Comparison of ENCODE assay signal across 12 cellular contexts in the genomic region with DNA sequence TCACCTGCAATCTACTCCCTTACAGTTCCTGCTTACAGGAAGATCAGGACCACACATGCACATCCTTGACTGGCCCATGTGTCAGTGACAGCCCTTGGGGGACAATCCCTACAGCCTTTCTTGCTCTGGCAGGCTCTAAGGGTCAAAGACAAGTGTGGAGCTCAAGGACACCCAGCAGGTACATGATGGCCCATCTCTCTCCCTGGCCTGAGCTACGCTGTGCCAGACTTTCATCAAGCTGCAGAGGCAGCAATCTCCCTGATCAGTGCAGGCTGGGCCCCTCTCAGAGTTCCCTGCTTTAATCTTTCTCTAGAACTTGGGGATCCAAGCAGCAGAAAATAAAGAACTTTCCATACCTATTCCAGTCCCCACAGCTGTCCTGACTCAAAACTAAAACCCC. TPM values are rescaled to one million over a fixed set of nuclear protein-coding genes. Genes with fewer than 3 reads are reported as not detected.
A peak's percentile ranks its signal among the peaks of the same experiment; 100 is the strongest.
DNase-seq lines count a peak whose midpoint lies in the region; ATAC-seq and TF ChIP-seq lines count a peak whose summit lies in the region.
"Had no signal": no experiment of that assay in that cellular context is flagged by ENCODE, and none has a peak within 500 bp of the region (broad histone marks: within the 10 kb centered on the region; RNA-seq: fewer than 3 reads in every experiment).

No MANE protein-coding gene starts in this region.

- no peak for TF ChIP-seq POLR2A in spleen (IDR thresholded peaks at IDR 0.05)

- H2AFZ ChIP-seq in PC-9: no peak overlapping the region

- H3F3A ChIP-seq in PC-9 (ENCODE audit: insufficient read depth, low read depth): no peaks in the 10 kb centered on the region

- H3K27ac Mint-ChIP-seq in activated CD4-positive, alpha-beta T cell treated with anti-CD3 and anti-CD28 coated beads, Interleukin-2, amount 10 ng/mL, durations not matched to agents 7 days and 5 days: no peak overlapping the region

- peak overlapping the region; percentile 83; the same call in 1 of the 2 replicates for H3K4me2 ChIP-seq in PC-9
- H3K4me2 ChIP-seq: A549 had no signal

- peaks cover 45% of the 10 kb centered on the region for H3K4me1 Mint-ChIP-seq in activated CD4-positive, alpha-beta T cell treated with anti-CD3 and anti-CD28 coated beads, Interleukin-2, amount 10 ng/mL, durations not matched to agents 7 days and 5 days

- H3K9me3 Mint-ChIP-seq in activated CD4-positive, alpha-beta T cell treated with anti-CD3 and anti-CD28 coated beads, Interleukin-2, amount 10 ng/mL, durations not matched to agents 7 days and 5 days: no peaks in the 10 kb centered on the region

- intact Hi-C loops in PC-9 (cut with micrococcal nuclease; ENCODE audit: unreplicated experiment) (no loop called here), spleen (cut with DNase I; ENCODE audit: low total_unique reads) (no loop called here)

- peak overlapping the region; percentile 20 for H3K4me3 Mint-ChIP-seq in activated CD4-positive, alpha-beta T cell treated with anti-CD3 and anti-CD28 coated beads, Interleukin-2, amount 10 ng/mL, durations not matched to agents 7 days and 5 days

- H3K27ac ChIP-seq in PC-9 (no peak overlapping the region), epithelial cell of prostate (peak overlapping the region; percentile 69), spleen (peak overlapping the region; percentile 68 to 97 (median 93))
- H3K27ac ChIP-seq: A549, esophagus muscularis mucosa had no signal

- no peaks in the 10 kb centered on the region for H3K9me2 ChIP-seq in PC-9 (ENCODE audit: insufficient read depth)

- peaks cover 4% of the 10 kb centered on the region for H3K27me3 Mint-ChIP-seq in activated CD4-positive, alpha-beta T cell treated with anti-CD3 and anti-CD28 coated beads, Interleukin-2, amount 10 ng/mL, durations not matched to agents 7 days and 5 days

- H3K9me3 ChIP-seq in PC-9 (ENCODE audit: insufficient read depth, low read depth) (no peaks in the 10 kb centered on the region), spleen (no peaks in the 10 kb centered on the region)
- H3K9me3 ChIP-seq: A549, esophagus muscularis mucosa had no signal

- ATAC-seq in GM18868 (IDR thresholded peaks at IDR 0.05; ENCODE audit: unreplicated experiment): no peak

- WGBS in spleen, 5 donors: 50 to 71% (median 57%) methylated on average over 1 of the region's 1 CpG

- no TSS peak for BruUV-seq in PC-9 (replicated peaks; lab: Mats Ljungman, UMichigan)

- H3K79me2 ChIP-seq in PC-9 (ENCODE audit: low read depth): peaks cover 50% of the 10 kb centered on the region

- no peaks in the 10 kb centered on the region for H4K20me1 ChIP-seq in PC-9 (ENCODE audit: insufficient read depth)

- H3K27me3 ChIP-seq in PC-9 (ENCODE audit: insufficient read depth, low read depth) (no peaks in the 10 kb centered on the region), spleen (replicated peaks in 1 of 7) (peaks cover 0 to 17% (median 0%) of the 10 kb centered on the region in 7 donors)

- no peaks in the 10 kb centered on the region for H3K36me3 Mint-ChIP-seq in activated CD4-positive, alpha-beta T cell treated with anti-CD3 and anti-CD28 coated beads, Interleukin-2, amount 10 ng/mL, durations not matched to agents 7 days and 5 days (ENCODE audit: low read depth)

- no peak for DNase-seq in activated CD4-positive, alpha-beta T cell treated with anti-CD3 and anti-CD28 coated beads, Interleukin-2, amount 10 ng/mL, durations not matched to agents 7 days and 5 days
- no peak for DNase-seq in activated CD4-positive, alpha-beta T cell treated with anti-CD3 and anti-CD28 coated beads for 48 hours
- DNase-seq in PC-9 (no peak), epithelial cell of prostate (ENCODE audit: low read depth, low spot score) (no peak), spleen (no peak), NCI-H1436 treated with DMSO at 0.1 percent for 48 hours (lab: John Stamatoyannopoulos, UW) (no peak), NCI-H1092 treated with DMSO at 0.1 percent for 48 hours (lab: John Stamatoyannopoulos, UW) (no peak)
- DNase-seq: activated CD4-positive, CD25-positive, alpha-beta regulatory T cell treated with anti-CD3 and anti-CD28 coated beads, Interleukin-2, amount 50 U/mL, for 72 hours; NCI-H524 treated with DMSO at 0.1 percent for 48 hours had no signal

- H3K36me3 ChIP-seq in PC-9 (ENCODE audit: low read depth) (no peaks in the 10 kb centered on the region), spleen (peaks cover 0 to 27% (median 0%) of the 10 kb centered on the region in 6 donors)
- H3K36me3 ChIP-seq: esophagus muscularis mucosa had no signal

- TF ChIP-seq CTCF in PC-9 (conservative IDR thresholded peaks at IDR 0.05): no peak
- no peak for TF ChIP-seq CTCF in spleen (IDR thresholded peaks at IDR 0.05 in 8 of 11, conservative IDR thresholded peaks at IDR 0.05 in 3 of 11)

- POLR2A ChIA-PET in activated CD4-positive, alpha-beta T cell treated with anti-CD3 and anti-CD28 coated beads, Interleukin-2, amount 10 ng/mL, durations not matched to agents 7 days and 5 days (lab: Charles Lee): no interaction called here
- POLR2A ChIA-PET in PC-9 (lab: Charles Lee; ENCODE audit: unreplicated experiment): no interaction called here

- CTCF ChIA-PET in activated CD4-positive, alpha-beta T cell treated with anti-CD3 and anti-CD28 coated beads, Interleukin-2, amount 10 ng/mL, durations not matched to agents 7 days and 5 days (lab: Charles Lee): interaction anchor here (0.9 to 2.7 kb wide), 15 partner anchors 9 to 357 kb away, joined by 3 to 20 read pairs (median 4); partner anchors contain the start of gene UBL7
- CTCF ChIA-PET in PC-9 (lab: Charles Lee): interaction anchor here (0.5 kb wide), 1 partner anchor 673 kb away, joined by 5 read pairs; no protein-coding TSS in a partner anchor

- H3K4me1 ChIP-seq in PC-9 (replicated peaks; ENCODE audit: insufficient read depth) (peaks cover 6% of the 10 kb centered on the region; the same call in 1 of the 2 replicates), spleen (peaks cover 36 to 98% (median 89%) of the 10 kb centered on the region in 6 donors)

- H3K4me3 ChIP-seq in PC-9 (no peak overlapping the region), spleen (peak overlapping the region; percentile 74 to 98 (median 88))
- H3K4me3 ChIP-seq: A549, esophagus muscularis mucosa had no signal

RNA-seq across cellular contexts. Expression of gene SEMA7A, which starts 2.6 kb away (rescaled TPM):
- total RNA-seq in activated CD4-positive, alpha-beta T cell treated with anti-CD3 and anti-CD28 coated beads, Interleukin-2, amount 10 ng/mL, durations not matched to agents 7 days and 5 days: 1 to 10 TPM; 2.7 to 3.5 TPM
- total RNA-seq in PC-9 (2021) (8.3 and 14.5 TPM in 2 replicates), spleen (100 to 1,000 TPM in 5 of 7 donors, 10 to 100 TPM in 2; 74.9 to 150 (median 132) TPM)
- polyA plus RNA-seq in spleen: 100 to 1,000 TPM in 1 of 3 donors, 10 to 100 TPM in 2; 41.6 to 154 (median 78.4) TPM

RNA-seq across cellular contexts. Expression of gene UBL7, which starts 29.8 kb away (rescaled TPM):
- 10 to 100 TPM; 52.2 to 53.7 TPM for total RNA-seq in activated CD4-positive, alpha-beta T cell treated with anti-CD3 and anti-CD28 coated beads, Interleukin-2, amount 10 ng/mL, durations not matched to agents 7 days and 5 days
- 73.9 and 89.6 TPM in 2 replicates for total RNA-seq in PC-9 (2021)
- 10 to 100 TPM; 37.4 to 83.9 (median 47.8) TPM for total RNA-seq in spleen
- 10 to 100 TPM; 36.9 to 58.2 (median 42.3) TPM for polyA plus RNA-seq in spleen
